In the genomic region with DNA sequence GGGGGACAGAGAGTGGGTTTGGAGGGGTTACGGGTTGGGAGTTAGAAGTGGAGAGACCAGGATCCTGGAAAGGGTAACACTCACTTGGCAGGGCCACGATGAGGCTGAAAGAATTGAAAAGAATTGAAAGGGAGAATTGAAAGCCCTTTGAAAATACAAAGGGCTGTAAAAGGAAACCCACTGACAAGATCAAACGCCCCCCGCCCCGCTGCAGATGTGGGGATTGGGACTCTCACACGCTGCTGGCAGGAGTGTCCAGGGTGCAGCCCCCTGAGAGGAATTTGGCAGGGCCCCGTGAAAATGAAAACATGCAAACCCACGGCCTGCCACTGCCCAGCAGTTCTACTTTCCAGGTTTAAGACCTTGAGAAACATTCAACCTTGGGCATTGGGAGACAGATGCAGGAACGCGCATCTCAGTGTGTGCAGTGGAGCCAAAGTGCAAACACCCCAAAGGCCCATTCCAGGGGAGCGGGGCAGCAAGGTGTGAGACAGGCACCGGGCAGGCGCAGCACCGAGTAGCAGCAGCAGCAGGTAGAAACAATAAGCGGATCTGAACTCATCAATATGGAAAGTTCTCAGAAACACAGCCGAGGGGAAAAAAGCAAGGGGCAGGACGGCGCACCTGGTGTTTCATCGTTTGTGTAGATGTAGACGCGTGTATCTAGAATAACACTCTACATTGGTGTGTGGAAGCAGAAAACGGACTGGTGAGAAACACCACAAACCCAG, we compare ENCODE assay signal across 13 cellular contexts. TPM values are rescaled to one million over a fixed set of nuclear protein-coding genes. Genes with fewer than 3 reads are reported as not detected.
DNase-seq lines count a peak whose midpoint lies in the region; ATAC-seq and TF ChIP-seq lines count a peak whose summit lies in the region.
"Had no signal": no experiment of that assay in that cellular context is flagged by ENCODE, and none has a peak within 500 bp of the region (broad histone marks: within the 10 kb centered on the region; RNA-seq: fewer than 3 reads in every experiment).

No MANE protein-coding gene starts in this region.

- TF ChIP-seq CTCF in OCI-LY3 (IDR thresholded peaks at IDR 0.05; ENCODE audit: low read depth, low read length): no peak
- no peak for TF ChIP-seq CTCF in spleen (IDR thresholded peaks at IDR 0.05 in 8 of 11, conservative IDR thresholded peaks at IDR 0.05 in 3 of 11)

- H3K79me2 ChIP-seq in OCI-LY3 (ENCODE audit: low read length): no peaks in the 10 kb centered on the region

- WGBS in spleen, 5 donors: 59 to 65% (median 63%) methylated on average over 21 to 22 of the region's 22 CpGs

- H3K27ac ChIP-seq in OCI-LY3 (ENCODE audit: low read length): peak overlapping the region; percentile 100
- H3K27ac ChIP-seq in effector memory CD4-positive, alpha-beta T cell (ENCODE audit: insufficient read depth, low read length, poor library complexity, severe bottlenecking): peak overlapping the region; percentile 73
- peak overlapping the region in 7 of 8 donors; percentile 62 to 99 (median 84) for H3K27ac ChIP-seq in spleen
- H3K27ac ChIP-seq: lower lobe of right lung, thoracic aorta had no signal

- H3K9me3 ChIP-seq in OCI-LY3 (ENCODE audit: insufficient read depth, low read length) (no peaks in the 10 kb centered on the region), spleen (no peaks in the 10 kb centered on the region)
- no peaks in the 10 kb centered on the region for H3K9me3 ChIP-seq in effector memory CD4-positive, alpha-beta T cell (ENCODE audit: control insufficient read depth, low read length)
- H3K9me3 ChIP-seq: lower lobe of right lung, thoracic aorta had no signal

- H4K20me1 ChIP-seq in OCI-LY3 (ENCODE audit: insufficient read depth, low read length): no peaks in the 10 kb centered on the region

- H2AFZ ChIP-seq in OCI-LY3 (ENCODE audit: low read depth, low read length): no peak overlapping the region

- peak; percentile 61 for DNase-seq in activated T-cell treated with anti-CD3 and anti-CD28 coated beads, Interleukin-2, amount 50 U/mL, for 1 hour
- DNase-seq in activated T-cell treated with anti-CD3 and anti-CD28 coated beads for 4 hours (no peak), spleen (peak; percentile 79), inferior parietal cortex (ENCODE audit: extremely low spot score) (no peak), NCI-H1694 (lab: John Stamatoyannopoulos, UW) (no peak)
- no peak for DNase-seq in effector memory CD4-positive, alpha-beta T cell
- DNase-seq: glutamatergic neuron, lower lobe of right lung, NCI-H1105, NCI-H774 had no signal

- H3K4me3 ChIP-seq in OCI-LY3 (ENCODE audit: low read length): peak overlapping the region; percentile 50
- peak overlapping the region; percentile 46 for H3K4me3 ChIP-seq in effector memory CD4-positive, alpha-beta T cell (ENCODE audit: insufficient read depth, low read depth, low read length, poor library complexity, severe bottlenecking)
- H3K4me3 ChIP-seq in spleen: peak overlapping the region in 1 of 8 donors; percentile 49
- H3K4me3 ChIP-seq: lower lobe of right lung, thoracic aorta had no signal

- H3K36me3 ChIP-seq in OCI-LY3 (replicated peaks; ENCODE audit: low read depth, low read length) (no peaks in the 10 kb centered on the region), spleen (no peaks in the 10 kb centered on the region)
- no peaks in the 10 kb centered on the region for H3K36me3 ChIP-seq in effector memory CD4-positive, alpha-beta T cell (ENCODE audit: control insufficient read depth, insufficient read depth, low read length)
- H3K36me3 ChIP-seq: lower lobe of right lung, thoracic aorta had no signal

- TF ChIP-seq POLR2A in spleen (IDR thresholded peaks at IDR 0.05): no peak

- peaks cover 91% of the 10 kb centered on the region for H3K4me1 ChIP-seq in OCI-LY3 (ENCODE audit: low read length)
- peaks cover 73% of the 10 kb centered on the region for H3K4me1 ChIP-seq in effector memory CD4-positive, alpha-beta T cell (ENCODE audit: control insufficient read depth, insufficient read depth, low read length, poor library complexity, severe bottlenecking)
- H3K4me1 ChIP-seq in spleen: peaks cover 52 to 100% (median 82%) of the 10 kb centered on the region in 6 donors

- ATAC-seq in GM18519 (IDR thresholded peaks at IDR 0.05; ENCODE audit: low FRiP score, unreplicated experiment): no peak

- intact Hi-C loops in spleen (cut with DNase I; ENCODE audit: low total_unique reads): no loop called here

- peak overlapping the region; percentile 88 for H3K4me2 ChIP-seq in OCI-LY3 (ENCODE audit: low read length)

- H3K9ac ChIP-seq in OCI-LY3 (ENCODE audit: low read length): peak overlapping the region; percentile 90

- H3K27me3 ChIP-seq in OCI-LY3 (ENCODE audit: low read depth, low read length) (no peaks in the 10 kb centered on the region), spleen (replicated peaks in 1 of 7) (no peaks in the 10 kb centered on the region)
- H3K27me3 ChIP-seq in effector memory CD4-positive, alpha-beta T cell (replicated peaks; ENCODE audit: control insufficient read depth, insufficient read depth, low read length, poor library complexity, severe bottlenecking): no peaks in the 10 kb centered on the region

RNA-seq across cellular contexts. Expression of a gene that starts 8.3 kb away (rescaled TPM):
- total RNA-seq in spleen: 100 to 1,000 TPM; 142 to 233 (median 183) TPM
- 10 to 100 TPM; 28.5 to 63.2 (median 36.8) TPM for polyA plus RNA-seq in spleen

Comparison
In these comparisons a context has a peak if more than half of its experiments do, and no peak if none do; other contexts are left out.
1. DNase-seq: peak in activated T-cell treated with anti-CD3 and anti-CD28 coated beads, Interleukin-2, amount 50 U/mL, for 1 hour (single experiment) and spleen (single experiment); none in activated T-cell treated with anti-CD3 and anti-CD28 coated beads for 4 hours (single experiment), effector memory CD4-positive, alpha-beta T cell (0 of 3), inferior parietal cortex (single experiment) and NCI-H1694 (single experiment).
2. Peak in every context shown above with its lines, with median percentiles within 50 percentile points of each other: H3K27ac ChIP-seq.